18 cellular contexts compared by ENCODE assay signal in genomic region chr12:120215357-120215735, GRCh38.
"Had no signal": no experiment of that assay in that cellular context is flagged by ENCODE, and none has a peak within 500 bp of the region (broad histone marks: within the 10 kb centered on the region; RNA-seq: fewer than 3 reads in every experiment).

No MANE protein-coding gene starts in this region.

- H3K36me3 Mint-ChIP-seq: type B pancreatic cell had no signal

- H3K27me3 Mint-ChIP-seq: activated CD4-positive, alpha-beta memory T cell treated with anti-CD3 and anti-CD28 coated beads, Interleukin-2, amount 10 ng/mL, durations not matched to agents 7 days and 5 days; stimulated activated naive CD8-positive, alpha-beta T cell treated with anti-CD3 and anti-CD28 coated beads, Interleukin-15, Interleukin-2, amounts not matched to agents 100 ng/mL and 50 ng/mL, for 24 hours; T-helper 17 cell; type B pancreatic cell had no signal

- H3K27ac Mint-ChIP-seq: activated CD4-positive, alpha-beta memory T cell treated with anti-CD3 and anti-CD28 coated beads, Interleukin-2, amount 10 ng/mL, durations not matched to agents 7 days and 5 days; memory B cell; nephron; stimulated activated naive CD8-positive, alpha-beta T cell treated with anti-CD3 and anti-CD28 coated beads, Interleukin-15, Interleukin-2, amounts not matched to agents 100 ng/mL and 50 ng/mL, for 24 hours; T-helper 17 cell had no signal

- H3K27ac ChIP-seq: esophagus muscularis mucosa, hepatocyte, prostate gland, suprapubic skin had no signal

- H3K4me3 Mint-ChIP-seq: activated CD4-positive, alpha-beta memory T cell treated with anti-CD3 and anti-CD28 coated beads, Interleukin-2, amount 10 ng/mL, durations not matched to agents 7 days and 5 days; memory B cell; nephron; stimulated activated naive CD8-positive, alpha-beta T cell treated with anti-CD3 and anti-CD28 coated beads, Interleukin-15, Interleukin-2, amounts not matched to agents 100 ng/mL and 50 ng/mL, for 24 hours; T-helper 17 cell; type B pancreatic cell had no signal

- ATAC-seq: left ventricle myocardium superior, T-helper 17 cell had no signal

- H3K4me1 Mint-ChIP-seq: activated CD4-positive, alpha-beta memory T cell treated with anti-CD3 and anti-CD28 coated beads, Interleukin-2, amount 10 ng/mL, durations not matched to agents 7 days and 5 days; memory B cell; nephron had no signal

- DNase-seq: activated CD4-positive, alpha-beta memory T cell treated with anti-CD3 and anti-CD28 coated beads, Interleukin-2, amount 10 ng/mL, durations not matched to agents 7 days and 5 days; activated CD4-positive, alpha-beta T cell treated with anti-CD3 and anti-CD28 coated beads for 4 hours; activated CD8-positive, alpha-beta memory T cell treated with anti-CD3 and anti-CD28 coated beads, Interleukin-2, amount 50 U/mL, for 4 hours; activated naive CD4-positive, alpha-beta T cell; dorsolateral prefrontal cortex; left ventricle myocardium superior; small intestine; stimulated activated CD4-positive, alpha-beta T cell treated with anti-CD3 and anti-CD28 coated beads, Interleukin-4, amount 100 ng/mL, for 4 hours; stimulated activated CD8-positive, alpha-beta memory T cell treated with anti-CD3 and anti-CD28 coated beads, Interleukin-4, amount 100 ng/mL, for 48 hours; T-helper 17 cell had no signal

- H3K9me3 Mint-ChIP-seq: activated CD4-positive, alpha-beta memory T cell treated with anti-CD3 and anti-CD28 coated beads, Interleukin-2, amount 10 ng/mL, durations not matched to agents 7 days and 5 days; memory B cell; nephron; stimulated activated naive CD8-positive, alpha-beta T cell treated with anti-CD3 and anti-CD28 coated beads, Interleukin-15, Interleukin-2, amounts not matched to agents 100 ng/mL and 50 ng/mL, for 24 hours; type B pancreatic cell had no signal
